26 cellular contexts compared by ENCODE assay signal in the genomic region with DNA sequence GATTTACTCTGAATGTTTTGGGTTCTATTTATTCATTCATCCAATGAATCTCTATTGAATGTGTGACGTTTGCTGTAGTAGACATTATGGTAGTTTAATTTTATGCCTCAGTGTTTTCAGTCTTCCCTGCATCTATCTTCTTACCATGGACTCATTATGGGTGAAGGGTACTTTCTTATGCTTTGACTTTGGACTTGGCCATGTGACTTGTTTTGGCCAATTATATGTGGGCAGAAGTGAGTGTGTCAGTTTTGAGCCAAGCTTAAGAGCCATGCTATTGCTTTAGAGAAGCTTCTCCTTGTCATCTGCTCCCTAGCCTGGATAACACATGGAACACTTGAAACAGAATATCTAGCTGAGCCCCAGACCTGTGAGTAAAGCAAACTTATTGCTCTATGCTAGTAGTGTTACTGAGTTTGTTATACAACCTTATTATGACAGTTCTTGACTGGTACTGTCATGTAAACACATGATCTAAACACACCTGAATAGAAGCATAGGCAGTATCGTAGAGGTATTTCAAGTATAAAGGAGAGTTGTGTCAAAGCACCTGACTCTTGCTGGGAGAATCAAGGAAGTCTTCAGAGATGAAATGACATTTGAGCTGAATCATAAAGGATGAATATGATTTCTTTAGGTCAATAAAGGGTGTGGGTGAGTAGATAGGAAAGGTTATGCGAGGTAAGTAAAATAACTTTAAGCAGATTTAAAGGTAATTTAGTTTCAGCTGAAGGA.
"Had no signal": no experiment of that assay in that cellular context is flagged by ENCODE, and none has a peak within 500 bp of the region (broad histone marks: within the 10 kb centered on the region; RNA-seq: fewer than 3 reads in every experiment).

No MANE protein-coding gene starts in this region.

- H3K9me3 ChIP-seq: SK-N-SH had no signal

- H3K27ac ChIP-seq: cardiac muscle cell, VCaP had no signal

- DNase-seq: activated CD4-positive, alpha-beta memory T cell treated with anti-CD3 and anti-CD28 coated beads for 36 hours; activated CD4-positive, alpha-beta T cell treated with anti-CD3 and anti-CD28 coated beads, Interleukin-2, amount 10 ng/mL, durations not matched to agents 7 days and 5 days; activated CD4-positive, CD25-positive, alpha-beta regulatory T cell; activated CD8-positive, alpha-beta memory T cell treated with anti-CD3 and anti-CD28 coated beads for 24 hours; activated gamma-delta T cell; activated naive CD4-positive, alpha-beta T cell treated with anti-CD3 and anti-CD28 coated beads for 36 hours; activated T-cell treated with anti-CD3 and anti-CD28 coated beads, Interleukin-2, amount 50 U/mL, for 48 hours; amygdala; cerebellar nuclear complex; KBM-7; NCI-H1092; NCI-H1417; NCI-H1694; NCI-H2029; NCI-H2107; NCI-H510A treated with DMSO at 0.1 percent for 48 hours; NCI-H774; RPMI8226; SJCRH30; SK-N-SH; T-helper 1 cell had no signal

- H3K9ac ChIP-seq: SK-N-SH had no signal

- ATAC-seq: activated T-helper 17 cell treated with anti-CD3 and anti-CD28 coated beads, Interleukin-2, amount 50 U/mL, for 72 hours; Panc1; Right ventricle myocardium inferior had no signal

- H3K36me3 ChIP-seq: cardiac muscle cell, SJCRH30 had no signal

- H3K4me3 ChIP-seq: cardiac muscle cell, SJCRH30 had no signal

- H3K27me3 ChIP-seq: cardiac muscle cell, SJCRH30 had no signal
